1 cellular context compared by ENCODE assay signal in genomic region chr6:133218831-133219230, GRCh38.
TF ChIP-seq lines count a peak whose summit lies in the region.

No MANE protein-coding gene starts in this region.

TF ChIP-seq in GM23338, 12 proteins besides CTCF, POLR2A, EP300 and RAD21 (continued from another document):
- TF ChIP-seq REST (IDR thresholded peaks at IDR 0.05; ENCODE audit: unreplicated experiment) = no peak
